Comparison of ENCODE assay signal across 8 cellular contexts in the genomic region with DNA sequence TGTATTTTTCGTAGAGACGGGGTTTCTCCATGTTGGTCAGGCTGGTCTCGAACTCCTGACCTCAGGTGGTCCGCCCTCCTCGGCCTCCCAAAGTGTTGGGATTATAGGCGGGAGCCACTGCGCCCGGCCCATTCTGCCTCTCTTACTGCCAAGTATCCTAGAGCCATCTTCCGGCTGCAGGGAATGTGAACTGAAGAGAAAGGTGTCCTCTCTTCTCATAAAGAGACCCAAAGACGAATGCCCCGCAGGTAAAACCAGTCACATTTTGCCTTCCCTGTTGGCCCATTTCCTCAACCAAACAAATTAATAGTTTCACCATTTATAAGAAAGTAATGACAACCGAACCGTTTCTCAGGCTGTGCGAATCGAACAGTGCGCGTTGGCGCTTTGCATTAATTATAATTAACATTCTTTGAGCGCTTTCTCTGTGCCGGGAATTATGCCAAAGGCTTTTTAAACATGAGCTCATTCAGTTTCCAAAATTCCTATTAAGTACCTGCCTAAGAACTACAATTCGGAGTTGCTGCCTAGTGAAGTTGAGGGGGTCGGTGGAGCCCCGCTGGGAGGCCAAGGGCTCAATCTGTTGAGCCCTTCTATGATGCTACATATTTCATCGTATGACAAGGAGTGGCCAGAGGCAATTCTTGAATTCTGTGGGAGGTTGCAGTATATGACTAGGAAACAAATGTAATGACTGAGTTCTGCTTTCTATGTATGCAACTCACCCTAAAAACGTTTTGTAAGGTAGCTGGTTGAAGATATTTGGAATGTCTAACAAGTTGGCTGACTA. TPM values are rescaled to one million over a fixed set of nuclear protein-coding genes. Genes with fewer than 3 reads are reported as not detected.
DNase-seq lines count a peak whose midpoint lies in the region; FAIRE-seq and TF ChIP-seq lines count a peak whose summit lies in the region.

No MANE protein-coding gene starts in this region.

- TF ChIP-seq CTCF in uterus (IDR thresholded peaks at IDR 0.05), result no peak

- H4K5ac ChIP-seq in mesendoderm (ENCODE audit: low read length), result no peak overlapping the region

- no peak overlapping the region for H4K8ac ChIP-seq in mesendoderm (ENCODE audit: low read depth, low read length)

- H3K79me1 ChIP-seq in mesendoderm (ENCODE audit: low read length), result no peaks in the 10 kb centered on the region

- no peak for FAIRE-seq in GM19239 (lab: Jason Lieb, UNC)

- H2BK120ac ChIP-seq in mesendoderm (ENCODE audit: low read depth, low read length), result no peak overlapping the region

- peaks cover 37% of the 10 kb centered on the region for H3K4me1 Mint-ChIP-seq in activated naive CD4-positive, alpha-beta T cell treated with anti-CD3 and anti-CD28 coated beads, Interleukin-2, amount 50 U/mL, for 24 hours

- peak overlapping the region; percentile 9 for H3K56ac ChIP-seq in mesendoderm (ENCODE audit: low read length)

- no peaks in the 10 kb centered on the region for H3K27me3 Mint-ChIP-seq in activated naive CD4-positive, alpha-beta T cell treated with anti-CD3 and anti-CD28 coated beads, Interleukin-2, amount 50 U/mL, for 24 hours

- H2BK5ac ChIP-seq in mesendoderm (ENCODE audit: low read length), result no peak overlapping the region

- H3K27ac Mint-ChIP-seq in activated naive CD4-positive, alpha-beta T cell treated with anti-CD3 and anti-CD28 coated beads, Interleukin-2, amount 50 U/mL, for 24 hours, result peak overlapping the region; percentile 98

- H3K9me3 Mint-ChIP-seq in activated naive CD4-positive, alpha-beta T cell treated with anti-CD3 and anti-CD28 coated beads, Interleukin-2, amount 50 U/mL, for 24 hours, result no peaks in the 10 kb centered on the region

- H3K4ac ChIP-seq in mesendoderm (ENCODE audit: low read depth, low read length), result no peak overlapping the region

- peaks cover 21% of the 10 kb centered on the region for H3K36me3 Mint-ChIP-seq in activated naive CD4-positive, alpha-beta T cell treated with anti-CD3 and anti-CD28 coated beads, Interleukin-2, amount 50 U/mL, for 24 hours

- H3K4me1 ChIP-seq in mesendoderm (ENCODE audit: control insufficient read depth, low read depth, low read length), result no peaks in the 10 kb centered on the region
- H3K4me1 ChIP-seq in uterus, result no peaks in the 10 kb centered on the region

- no peak for TF ChIP-seq POLR2A in uterus (IDR thresholded peaks at IDR 0.05)

- DNase-seq in activated naive CD4-positive, alpha-beta T cell treated with anti-CD3 and anti-CD28 coated beads, Interleukin-2, amount 50 U/mL, for 16 hours, result no peak
- DNase-seq in cerebellar cortex (ENCODE audit: low spot score) (peak; percentile 15), mesendoderm (no peak), uterus (no peak), GM19239 (ENCODE audit: insufficient read length, low spot score) (no peak), RPMI8226 (no peak)
- no peak for DNase-seq in activated CD4-positive, alpha-beta T cell treated with anti-CD3 and anti-CD28 coated beads for 1 hour

- WGBS in mesendoderm (ENCODE audit: extremely low coverage, insufficient coverage, low lambda C conversion rate), result no CpG with 5 or more reads among the region's 25 CpGs

- H3K27me3 ChIP-seq in mesendoderm (ENCODE audit: insufficient read depth, low read length, poor library complexity), result no peaks in the 10 kb centered on the region
- H3K27me3 ChIP-seq in uterus, result no peaks in the 10 kb centered on the region

- intact Hi-C loops in uterus (cut with DNase I; ENCODE audit: low total_unique reads), result no loop called here

- no peak overlapping the region for H3K27ac ChIP-seq in mesendoderm (ENCODE audit: low read depth, low read length)
- H3K27ac ChIP-seq in uterus, result peak overlapping the region; percentile 92 to 98

- no peak overlapping the region for H3K9ac ChIP-seq in mesendoderm (ENCODE audit: low read length)

- H3K18ac ChIP-seq in mesendoderm (ENCODE audit: low read length), result no peak overlapping the region

- H3K4me3 ChIP-seq in mesendoderm (ENCODE audit: low read length) (no peak overlapping the region), uterus (peak overlapping the region; percentile 56 to 77)

- H3K9me3 ChIP-seq in uterus, result no peaks in the 10 kb centered on the region

- H2AK5ac ChIP-seq in mesendoderm (ENCODE audit: low read length), result no peak overlapping the region

- H3K36me3 ChIP-seq in mesendoderm (ENCODE audit: control insufficient read depth, insufficient read depth, low read length), result peaks cover 1% of the 10 kb centered on the region
- H3K36me3 ChIP-seq in uterus, result no peaks in the 10 kb centered on the region

- H3K4me3 Mint-ChIP-seq in activated naive CD4-positive, alpha-beta T cell treated with anti-CD3 and anti-CD28 coated beads, Interleukin-2, amount 50 U/mL, for 24 hours, result peak overlapping the region; percentile 99

- no peak overlapping the region for H3K4me2 ChIP-seq in mesendoderm (ENCODE audit: low read length)

- H3K79me2 ChIP-seq in mesendoderm (ENCODE audit: control insufficient read depth, insufficient read depth, low read length), result peaks cover 28% of the 10 kb centered on the region

- no peak overlapping the region for H3K23ac ChIP-seq in mesendoderm (ENCODE audit: low read length)

- no peak overlapping the region for H2BK15ac ChIP-seq in mesendoderm (replicated peaks; ENCODE audit: low read depth)

RNA-seq across cellular contexts. Expression of gene RPL24, which starts 0.8 kb away (rescaled TPM):
- 3,947 TPM for polyA plus RNA-seq in mesendoderm (2013, experiment 1 of 2)
- 3,947 TPM for polyA plus RNA-seq in mesendoderm (2013, experiment 2 of 2)
- 1,000 to 10,000 TPM; 1,386 to 3,757 (median 1,892) TPM for total RNA-seq in uterus

RNA-seq across cellular contexts. Expression of gene ZBTB11, which starts 10.4 kb away (rescaled TPM):
- 6.2 TPM for polyA plus RNA-seq in mesendoderm (2013, experiment 1 of 2)
- polyA plus RNA-seq in mesendoderm (2013, experiment 2 of 2), result 5.9 TPM
- 10 to 100 TPM; 16.1 to 42.0 (median 25.7) TPM for total RNA-seq in uterus

RNA-seq across cellular contexts. Expression of gene CEP97, which starts 37.1 kb away (rescaled TPM):
- polyA plus RNA-seq in mesendoderm (2013, experiment 1 of 2), result 3.4 TPM
- polyA plus RNA-seq in mesendoderm (2013, experiment 2 of 2), result 3.5 TPM
- total RNA-seq in uterus, result 10 to 100 TPM in 3 of 4 donors, 1 to 10 TPM in 1; 5.1 to 39.5 (median 17.0) TPM
